1 cellular context compared by ENCODE assay signal in the genomic region with DNA sequence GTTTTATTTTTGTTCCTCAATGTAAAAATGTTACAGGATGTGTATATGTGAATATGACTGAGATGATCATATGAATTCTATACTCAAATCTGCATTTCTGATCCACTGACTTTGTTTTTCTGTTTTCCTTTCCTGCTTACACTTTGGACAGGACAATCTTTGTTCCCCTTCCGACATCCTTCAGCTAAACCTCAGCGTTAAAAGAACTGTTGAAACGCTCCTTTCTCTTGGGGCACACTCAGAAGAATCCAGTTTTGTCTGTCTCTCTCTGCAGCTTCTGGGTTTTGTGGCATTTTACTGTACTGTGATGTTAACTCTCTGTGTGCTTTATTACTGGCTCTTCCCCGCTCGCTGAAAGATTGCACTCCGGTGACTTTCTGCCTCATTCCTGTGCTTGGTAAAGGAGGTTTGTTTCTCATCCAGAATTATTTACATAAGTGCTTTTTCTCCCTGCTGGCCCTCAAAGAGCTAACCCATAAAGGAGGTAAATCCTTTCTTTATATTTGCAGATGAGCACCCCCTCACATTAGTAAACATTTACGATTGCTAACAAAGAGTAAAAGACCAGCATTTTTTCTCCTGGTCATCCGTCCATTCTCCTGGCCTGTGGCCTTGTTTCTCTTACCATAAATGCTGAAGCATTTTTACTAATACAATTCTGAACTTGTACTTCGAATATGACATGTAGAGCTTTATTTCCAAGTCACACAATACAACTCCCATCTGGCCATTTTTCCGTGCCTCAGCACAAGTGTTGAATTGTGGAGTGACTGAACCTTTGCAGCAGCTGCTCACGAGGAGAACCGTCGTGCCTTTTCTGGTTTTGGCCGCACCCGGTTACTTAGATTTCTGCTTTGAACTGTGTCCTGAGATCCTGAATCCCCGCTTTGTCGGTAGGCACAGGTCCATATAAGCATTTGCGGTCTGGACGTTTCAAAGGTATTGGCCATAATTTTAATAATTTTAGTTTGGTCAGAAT.
TF ChIP-seq lines count a peak whose summit lies in the region.

No MANE protein-coding gene starts in this region.

TF ChIP-seq in HepG2, 621 proteins besides CTCF, POLR2A, EP300 and RAD21 (continues in another document):
- TF ChIP-seq, protein P1, sequence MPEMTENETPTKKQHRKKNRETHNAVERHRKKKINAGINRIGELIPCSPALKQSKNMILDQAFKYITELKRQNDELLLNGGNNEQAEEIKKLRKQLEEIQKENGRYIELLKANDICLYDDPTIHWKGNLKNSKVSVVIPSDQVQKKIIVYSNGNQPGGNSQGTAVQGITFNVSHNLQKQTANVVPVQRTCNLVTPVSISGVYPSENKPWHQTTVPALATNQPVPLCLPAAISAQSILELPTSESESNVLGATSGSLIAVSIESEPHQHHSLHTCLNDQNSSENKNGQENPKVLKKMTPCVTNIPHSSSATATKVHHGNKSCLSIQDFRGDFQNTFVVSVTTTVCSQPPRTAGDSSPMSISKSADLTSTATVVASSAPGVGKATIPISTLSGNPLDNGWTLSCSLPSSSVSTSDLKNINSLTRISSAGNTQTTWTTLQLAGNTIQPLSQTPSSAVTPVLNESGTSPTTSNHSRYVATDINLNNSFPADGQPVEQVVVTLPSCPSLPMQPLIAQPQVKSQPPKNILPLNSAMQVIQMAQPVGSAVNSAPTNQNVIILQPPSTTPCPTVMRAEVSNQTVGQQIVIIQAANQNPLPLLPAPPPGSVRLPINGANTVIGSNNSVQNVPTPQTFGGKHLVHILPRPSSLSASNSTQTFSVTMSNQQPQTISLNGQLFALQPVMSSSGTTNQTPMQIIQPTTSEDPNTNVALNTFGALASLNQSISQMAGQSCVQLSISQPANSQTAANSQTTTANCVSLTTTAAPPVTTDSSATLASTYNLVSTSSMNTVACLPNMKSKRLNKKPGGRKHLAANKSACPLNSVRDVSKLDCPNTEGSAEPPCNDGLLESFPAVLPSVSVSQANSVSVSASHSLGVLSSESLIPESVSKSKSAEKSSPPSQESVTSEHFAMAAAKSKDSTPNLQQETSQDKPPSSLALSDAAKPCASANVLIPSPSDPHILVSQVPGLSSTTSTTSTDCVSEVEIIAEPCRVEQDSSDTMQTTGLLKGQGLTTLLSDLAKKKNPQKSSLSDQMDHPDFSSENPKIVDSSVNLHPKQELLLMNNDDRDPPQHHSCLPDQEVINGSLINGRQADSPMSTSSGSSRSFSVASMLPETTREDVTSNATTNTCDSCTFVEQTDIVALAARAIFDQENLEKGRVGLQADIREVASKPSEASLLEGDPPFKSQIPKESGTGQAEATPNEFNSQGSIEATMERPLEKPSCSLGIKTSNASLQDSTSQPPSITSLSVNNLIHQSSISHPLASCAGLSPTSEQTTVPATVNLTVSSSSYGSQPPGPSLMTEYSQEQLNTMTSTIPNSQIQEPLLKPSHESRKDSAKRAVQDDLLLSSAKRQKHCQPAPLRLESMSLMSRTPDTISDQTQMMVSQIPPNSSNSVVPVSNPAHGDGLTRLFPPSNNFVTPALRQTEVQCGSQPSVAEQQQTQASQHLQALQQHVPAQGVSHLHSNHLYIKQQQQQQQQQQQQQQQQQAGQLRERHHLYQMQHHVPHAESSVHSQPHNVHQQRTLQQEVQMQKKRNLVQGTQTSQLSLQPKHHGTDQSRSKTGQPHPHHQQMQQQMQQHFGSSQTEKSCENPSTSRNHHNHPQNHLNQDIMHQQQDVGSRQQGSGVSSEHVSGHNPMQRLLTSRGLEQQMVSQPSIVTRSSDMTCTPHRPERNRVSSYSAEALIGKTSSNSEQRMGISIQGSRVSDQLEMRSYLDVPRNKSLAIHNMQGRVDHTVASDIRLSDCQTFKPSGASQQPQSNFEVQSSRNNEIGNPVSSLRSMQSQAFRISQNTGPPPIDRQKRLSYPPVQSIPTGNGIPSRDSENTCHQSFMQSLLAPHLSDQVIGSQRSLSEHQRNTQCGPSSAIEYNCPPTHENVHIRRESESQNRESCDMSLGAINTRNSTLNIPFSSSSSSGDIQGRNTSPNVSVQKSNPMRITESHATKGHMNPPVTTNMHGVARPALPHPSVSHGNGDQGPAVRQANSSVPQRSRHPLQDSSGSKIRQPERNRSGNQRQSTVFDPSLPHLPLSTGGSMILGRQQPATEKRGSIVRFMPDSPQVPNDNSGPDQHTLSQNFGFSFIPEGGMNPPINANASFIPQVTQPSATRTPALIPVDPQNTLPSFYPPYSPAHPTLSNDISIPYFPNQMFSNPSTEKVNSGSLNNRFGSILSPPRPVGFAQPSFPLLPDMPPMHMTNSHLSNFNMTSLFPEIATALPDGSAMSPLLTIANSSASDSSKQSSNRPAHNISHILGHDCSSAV (CRISPR knock-in tag; IDR thresholded peaks at IDR 0.05; ENCODE audit: borderline replicate concordance) = no peak
- no peak for TF ChIP-seq CBX2 (IDR thresholded peaks at IDR 0.05; ENCODE audit: low read depth, low read length)
- TF ChIP-seq CBX2 (CRISPR knock-in tag; IDR thresholded peaks at IDR 0.05; ENCODE audit: low read depth) = no peak
- no peak for TF ChIP-seq ZNF572 (CRISPR knock-in tag; IDR thresholded peaks at IDR 0.05)
- TF ChIP-seq, protein P2, sequence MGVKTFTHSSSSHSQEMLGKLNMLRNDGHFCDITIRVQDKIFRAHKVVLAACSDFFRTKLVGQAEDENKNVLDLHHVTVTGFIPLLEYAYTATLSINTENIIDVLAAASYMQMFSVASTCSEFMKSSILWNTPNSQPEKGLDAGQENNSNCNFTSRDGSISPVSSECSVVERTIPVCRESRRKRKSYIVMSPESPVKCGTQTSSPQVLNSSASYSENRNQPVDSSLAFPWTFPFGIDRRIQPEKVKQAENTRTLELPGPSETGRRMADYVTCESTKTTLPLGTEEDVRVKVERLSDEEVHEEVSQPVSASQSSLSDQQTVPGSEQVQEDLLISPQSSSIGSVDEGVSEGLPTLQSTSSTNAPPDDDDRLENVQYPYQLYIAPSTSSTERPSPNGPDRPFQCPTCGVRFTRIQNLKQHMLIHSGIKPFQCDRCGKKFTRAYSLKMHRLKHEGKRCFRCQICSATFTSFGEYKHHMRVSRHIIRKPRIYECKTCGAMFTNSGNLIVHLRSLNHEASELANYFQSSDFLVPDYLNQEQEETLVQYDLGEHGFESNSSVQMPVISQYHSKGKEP (CRISPR knock-in tag; IDR thresholded peaks at IDR 0.05) = 0 out of 2 replicates have a peak, but pooled peaks have one; percentile 21
- no peak for TF ChIP-seq ZNF775 (CRISPR knock-in tag; IDR thresholded peaks at IDR 0.05; ENCODE audit: borderline replicate concordance)
- TF ChIP-seq TGIF2 (CRISPR knock-in tag; IDR thresholded peaks at IDR 0.05) = no peak
- TF ChIP-seq KAT2B (IDR thresholded peaks at IDR 0.05; ENCODE audit: borderline replicate concordance, low read depth, low read length) = no peak
- no peak for TF ChIP-seq SRF (IDR thresholded peaks at IDR 0.05; ENCODE audit: low read depth, low read length)
- no peak for TF ChIP-seq KLF12 (CRISPR knock-in tag; IDR thresholded peaks at IDR 0.05; ENCODE audit: borderline replicate concordance)
- peak; percentile 0 for TF ChIP-seq TBL1XR1 (IDR thresholded peaks at IDR 0.05; ENCODE audit: borderline replicate concordance, low read length, partially characterized antibody)
- no peak for TF ChIP-seq KDM2A (CRISPR knock-in tag; IDR thresholded peaks at IDR 0.05; ENCODE audit: borderline replicate concordance, low read depth)
- TF ChIP-seq NFYC (CRISPR knock-in tag; IDR thresholded peaks at IDR 0.05) = no peak
- TF ChIP-seq ATRX (CRISPR knock-in tag; IDR thresholded peaks at IDR 0.05; ENCODE audit: borderline replicate concordance) = no peak
- TF ChIP-seq, protein P3, sequence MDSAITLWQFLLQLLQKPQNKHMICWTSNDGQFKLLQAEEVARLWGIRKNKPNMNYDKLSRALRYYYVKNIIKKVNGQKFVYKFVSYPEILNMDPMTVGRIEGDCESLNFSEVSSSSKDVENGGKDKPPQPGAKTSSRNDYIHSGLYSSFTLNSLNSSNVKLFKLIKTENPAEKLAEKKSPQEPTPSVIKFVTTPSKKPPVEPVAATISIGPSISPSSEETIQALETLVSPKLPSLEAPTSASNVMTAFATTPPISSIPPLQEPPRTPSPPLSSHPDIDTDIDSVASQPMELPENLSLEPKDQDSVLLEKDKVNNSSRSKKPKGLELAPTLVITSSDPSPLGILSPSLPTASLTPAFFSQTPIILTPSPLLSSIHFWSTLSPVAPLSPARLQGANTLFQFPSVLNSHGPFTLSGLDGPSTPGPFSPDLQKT (CRISPR knock-in tag; IDR thresholded peaks at IDR 0.05; ENCODE audit: borderline replicate concordance) = no peak
- TF ChIP-seq PHF5A (CRISPR knock-in tag; IDR thresholded peaks at IDR 0.05; ENCODE audit: low read depth, unreplicated experiment) = peak; percentile 63
- TF ChIP-seq ZNF446 (CRISPR knock-in tag; IDR thresholded peaks at IDR 0.05) = no peak
- no peak for TF ChIP-seq ZNF616 (CRISPR knock-in tag; IDR thresholded peaks at IDR 0.05; ENCODE audit: low read depth)
- TF ChIP-seq, protein P4, sequence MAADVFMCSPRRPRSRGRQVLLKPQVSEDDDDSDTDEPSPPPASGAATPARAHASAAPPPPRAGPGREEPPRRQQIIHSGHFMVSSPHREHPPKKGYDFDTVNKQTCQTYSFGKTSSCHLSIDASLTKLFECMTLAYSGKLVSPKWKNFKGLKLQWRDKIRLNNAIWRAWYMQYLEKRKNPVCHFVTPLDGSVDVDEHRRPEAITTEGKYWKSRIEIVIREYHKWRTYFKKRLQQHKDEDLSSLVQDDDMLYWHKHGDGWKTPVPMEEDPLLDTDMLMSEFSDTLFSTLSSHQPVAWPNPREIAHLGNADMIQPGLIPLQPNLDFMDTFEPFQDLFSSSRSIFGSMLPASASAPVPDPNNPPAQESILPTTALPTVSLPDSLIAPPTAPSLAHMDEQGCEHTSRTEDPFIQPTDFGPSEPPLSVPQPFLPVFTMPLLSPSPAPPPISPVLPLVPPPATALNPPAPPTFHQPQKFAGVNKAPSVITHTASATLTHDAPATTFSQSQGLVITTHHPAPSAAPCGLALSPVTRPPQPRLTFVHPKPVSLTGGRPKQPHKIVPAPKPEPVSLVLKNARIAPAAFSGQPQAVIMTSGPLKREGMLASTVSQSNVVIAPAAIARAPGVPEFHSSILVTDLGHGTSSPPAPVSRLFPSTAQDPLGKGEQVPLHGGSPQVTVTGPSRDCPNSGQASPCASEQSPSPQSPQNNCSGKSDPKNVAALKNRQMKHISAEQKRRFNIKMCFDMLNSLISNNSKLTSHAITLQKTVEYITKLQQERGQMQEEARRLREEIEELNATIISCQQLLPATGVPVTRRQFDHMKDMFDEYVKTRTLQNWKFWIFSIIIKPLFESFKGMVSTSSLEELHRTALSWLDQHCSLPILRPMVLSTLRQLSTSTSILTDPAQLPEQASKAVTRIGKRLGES (CRISPR knock-in tag; IDR thresholded peaks at IDR 0.05; ENCODE audit: borderline replicate concordance) = no peak
- TF ChIP-seq ZNF552 (CRISPR knock-in tag; IDR thresholded peaks at IDR 0.05; ENCODE audit: borderline replicate concordance) = no peak
- TF ChIP-seq, protein P5, sequence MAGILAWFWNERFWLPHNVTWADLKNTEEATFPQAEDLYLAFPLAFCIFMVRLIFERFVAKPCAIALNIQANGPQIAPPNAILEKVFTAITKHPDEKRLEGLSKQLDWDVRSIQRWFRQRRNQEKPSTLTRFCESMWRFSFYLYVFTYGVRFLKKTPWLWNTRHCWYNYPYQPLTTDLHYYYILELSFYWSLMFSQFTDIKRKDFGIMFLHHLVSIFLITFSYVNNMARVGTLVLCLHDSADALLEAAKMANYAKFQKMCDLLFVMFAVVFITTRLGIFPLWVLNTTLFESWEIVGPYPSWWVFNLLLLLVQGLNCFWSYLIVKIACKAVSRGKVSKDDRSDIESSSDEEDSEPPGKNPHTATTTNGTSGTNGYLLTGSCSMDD (CRISPR knock-in tag; IDR thresholded peaks at IDR 0.05) = no peak
- no peak for TF ChIP-seq ZNF30 (CRISPR knock-in tag; IDR thresholded peaks at IDR 0.05)
- no peak for TF ChIP-seq ZNF749 (CRISPR knock-in tag; IDR thresholded peaks at IDR 0.05; ENCODE audit: borderline replicate concordance)
- TF ChIP-seq ZNF644 (CRISPR knock-in tag; IDR thresholded peaks at IDR 0.05; ENCODE audit: low read depth) = no peak
- no peak for TF ChIP-seq CREB3 (CRISPR knock-in tag; IDR thresholded peaks at IDR 0.05)
- TF ChIP-seq ZNF879 (CRISPR knock-in tag; IDR thresholded peaks at IDR 0.05) = no peak
- TF ChIP-seq ZNF329 (CRISPR knock-in tag; IDR thresholded peaks at IDR 0.05; ENCODE audit: low read depth) = no peak
- TF ChIP-seq, protein P6, sequence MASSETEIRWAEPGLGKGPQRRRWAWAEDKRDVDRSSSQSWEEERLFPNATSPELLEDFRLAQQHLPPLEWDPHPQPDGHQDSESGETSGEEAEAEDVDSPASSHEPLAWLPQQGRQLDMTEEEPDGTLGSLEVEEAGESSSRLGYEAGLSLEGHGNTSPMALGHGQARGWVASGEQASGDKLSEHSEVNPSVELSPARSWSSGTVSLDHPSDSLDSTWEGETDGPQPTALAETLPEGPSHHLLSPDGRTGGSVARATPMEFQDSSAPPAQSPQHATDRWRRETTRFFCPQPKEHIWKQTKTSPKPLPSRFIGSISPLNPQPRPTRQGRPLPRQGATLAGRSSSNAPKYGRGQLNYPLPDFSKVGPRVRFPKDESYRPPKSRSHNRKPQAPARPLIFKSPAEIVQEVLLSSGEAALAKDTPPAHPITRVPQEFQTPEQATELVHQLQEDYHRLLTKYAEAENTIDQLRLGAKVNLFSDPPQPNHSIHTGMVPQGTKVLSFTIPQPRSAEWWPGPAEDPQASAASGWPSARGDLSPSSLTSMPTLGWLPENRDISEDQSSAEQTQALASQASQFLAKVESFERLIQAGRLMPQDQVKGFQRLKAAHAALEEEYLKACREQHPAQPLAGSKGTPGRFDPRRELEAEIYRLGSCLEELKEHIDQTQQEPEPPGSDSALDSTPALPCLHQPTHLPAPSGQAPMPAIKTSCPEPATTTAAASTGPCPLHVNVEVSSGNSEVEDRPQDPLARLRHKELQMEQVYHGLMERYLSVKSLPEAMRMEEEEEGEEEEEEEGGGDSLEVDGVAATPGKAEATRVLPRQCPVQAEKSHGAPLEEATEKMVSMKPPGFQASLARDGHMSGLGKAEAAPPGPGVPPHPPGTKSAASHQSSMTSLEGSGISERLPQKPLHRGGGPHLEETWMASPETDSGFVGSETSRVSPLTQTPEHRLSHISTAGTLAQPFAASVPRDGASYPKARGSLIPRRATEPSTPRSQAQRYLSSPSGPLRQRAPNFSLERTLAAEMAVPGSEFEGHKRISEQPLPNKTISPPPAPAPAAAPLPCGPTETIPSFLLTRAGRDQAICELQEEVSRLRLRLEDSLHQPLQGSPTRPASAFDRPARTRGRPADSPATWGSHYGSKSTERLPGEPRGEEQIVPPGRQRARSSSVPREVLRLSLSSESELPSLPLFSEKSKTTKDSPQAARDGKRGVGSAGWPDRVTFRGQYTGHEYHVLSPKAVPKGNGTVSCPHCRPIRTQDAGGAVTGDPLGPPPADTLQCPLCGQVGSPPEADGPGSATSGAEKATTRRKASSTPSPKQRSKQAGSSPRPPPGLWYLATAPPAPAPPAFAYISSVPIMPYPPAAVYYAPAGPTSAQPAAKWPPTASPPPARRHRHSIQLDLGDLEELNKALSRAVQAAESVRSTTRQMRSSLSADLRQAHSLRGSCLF (CRISPR knock-in tag; IDR thresholded peaks at IDR 0.05; ENCODE audit: borderline replicate concordance) = no peak
